1 cellular context compared by ENCODE assay signal in the genomic region with DNA sequence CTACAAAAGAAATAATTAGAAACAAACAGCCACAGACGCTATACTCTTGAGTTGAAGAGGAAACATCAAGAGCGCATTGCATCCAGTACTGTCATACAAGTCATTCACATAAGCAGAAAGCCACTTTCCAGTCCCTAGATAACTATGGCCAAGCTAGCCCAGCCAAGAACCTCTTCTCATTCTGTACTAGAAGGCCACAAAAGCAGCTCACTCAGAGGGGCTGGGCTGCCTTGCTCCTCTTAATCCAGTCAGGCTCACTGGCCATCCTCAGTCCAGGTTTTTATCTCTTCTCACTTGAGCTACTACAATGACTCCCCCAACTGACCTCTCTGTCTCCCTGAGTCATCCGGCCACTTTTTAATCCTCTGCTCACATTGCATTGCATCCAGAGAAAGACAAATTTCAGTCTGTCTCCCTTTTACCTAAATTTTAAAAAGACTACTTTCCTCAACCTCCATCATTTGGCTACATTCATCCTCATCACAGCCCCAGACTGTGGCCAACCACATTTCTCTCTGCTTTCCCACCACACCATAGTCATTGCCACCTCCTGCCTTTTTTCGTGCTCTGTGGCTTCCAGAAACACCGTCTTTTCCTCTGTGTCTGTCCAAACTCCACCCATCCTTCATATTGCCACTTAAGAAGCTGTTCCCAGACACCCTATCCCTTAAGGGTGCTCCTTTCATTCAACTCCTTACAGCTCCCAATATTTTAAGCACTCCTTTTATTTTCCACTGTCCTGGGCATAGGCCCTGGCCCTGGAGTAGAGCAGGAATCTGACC.
TF ChIP-seq lines count a peak whose summit lies in the region.

No MANE protein-coding gene starts in this region.

TF ChIP-seq in A549, 52 proteins besides CTCF, POLR2A, EP300 and RAD21 (continued from another document):
- TF ChIP-seq MAZ (IDR thresholded peaks at IDR 0.05; ENCODE audit: borderline replicate concordance, low read depth, low read length) (no peak), CBX8 (IDR thresholded peaks at IDR 0.05) (no peak), JUNB (IDR thresholded peaks at IDR 0.05) (no peak), CHD2 (IDR thresholded peaks at IDR 0.05; ENCODE audit: low read length, partially characterized antibody) (no peak), RARB (CRISPR knock-in tag; IDR thresholded peaks at IDR 0.05) (no peak), CBX2 (IDR thresholded peaks at IDR 0.05; ENCODE audit: borderline replicate concordance, low read depth) (no peak), MAFK (IDR thresholded peaks at IDR 0.05; ENCODE audit: partially characterized antibody) (no peak)
- TF ChIP-seq, protein P1, sequence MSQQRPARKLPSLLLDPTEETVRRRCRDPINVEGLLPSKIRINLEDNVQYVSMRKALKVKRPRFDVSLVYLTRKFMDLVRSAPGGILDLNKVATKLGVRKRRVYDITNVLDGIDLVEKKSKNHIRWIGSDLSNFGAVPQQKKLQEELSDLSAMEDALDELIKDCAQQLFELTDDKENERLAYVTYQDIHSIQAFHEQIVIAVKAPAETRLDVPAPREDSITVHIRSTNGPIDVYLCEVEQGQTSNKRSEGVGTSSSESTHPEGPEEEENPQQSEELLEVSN (IDR thresholded peaks at IDR 0.05; ENCODE audit: borderline replicate concordance, low read depth): no peak
